In the genomic region with DNA sequence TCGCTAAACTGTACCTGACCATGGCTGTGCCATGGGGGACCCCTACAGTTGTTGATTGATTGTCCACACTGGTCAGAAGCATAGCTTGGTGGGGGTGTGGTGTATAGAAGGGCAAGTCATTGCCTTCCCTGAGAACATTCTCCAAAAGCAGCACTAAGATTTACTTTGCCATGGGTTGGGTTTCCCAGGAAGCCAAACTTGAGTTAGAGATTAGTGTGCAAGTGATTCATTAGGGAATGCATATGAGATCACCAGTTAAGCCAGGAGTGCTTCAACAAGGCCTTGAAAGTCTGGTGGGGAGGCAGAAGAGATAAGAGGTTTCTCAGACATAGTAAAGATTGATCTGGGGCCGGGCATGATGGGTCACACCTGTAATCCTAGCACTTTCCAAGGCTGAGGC, we compare ENCODE assay signal across 12 cellular contexts. TPM values are rescaled to one million over a fixed set of nuclear protein-coding genes. Genes with fewer than 3 reads are reported as not detected.
A peak's percentile ranks its signal among the peaks of the same experiment; 100 is the strongest.
DNase-seq lines count a peak whose midpoint lies in the region; ATAC-seq and TF ChIP-seq lines count a peak whose summit lies in the region.
"Had no signal": no experiment of that assay in that cellular context is flagged by ENCODE, and none has a peak within 500 bp of the region (broad histone marks: within the 10 kb centered on the region; RNA-seq: fewer than 3 reads in every experiment).

No MANE protein-coding gene starts in this region.

- no peaks in the 10 kb centered on the region for H3K9me3 ChIP-seq in tibial nerve
- H3K9me3 ChIP-seq: BE2C had no signal

- no peak overlapping the region for H3K23ac ChIP-seq in mesendoderm (ENCODE audit: low read length)

- no peak overlapping the region for H3K9ac ChIP-seq in mesendoderm (ENCODE audit: low read length)

- TF ChIP-seq CTCF in AG09319 (IDR thresholded peaks at IDR 0.05; ENCODE audit: low read depth, low read length) (no peak), epithelial cell of esophagus (IDR thresholded peaks at IDR 0.05; ENCODE audit: insufficient read depth, low read depth, low read length, missing control alignments) (no peak), tibial nerve (IDR thresholded peaks at IDR 0.05) (no peak)

- H2BK5ac ChIP-seq in mesendoderm (ENCODE audit: low read length), result no peak overlapping the region

- no peak overlapping the region for H2BK120ac ChIP-seq in mesendoderm (ENCODE audit: low read depth, low read length)

- H3K79me2 ChIP-seq in mesendoderm (ENCODE audit: control insufficient read depth, insufficient read depth, low read length), result no peaks in the 10 kb centered on the region

- WGBS in mesendoderm (ENCODE audit: extremely low coverage, insufficient coverage, low lambda C conversion rate), result no CpG with 5 or more reads among the region's 2 CpGs
- WGBS in tibial nerve, 2 donors, result 90 to 95% methylated on average over 2 of the region's 2 CpGs

- no peaks in the 10 kb centered on the region for H3K79me1 ChIP-seq in mesendoderm (ENCODE audit: low read length)

- no peak overlapping the region for H3K4ac ChIP-seq in mesendoderm (ENCODE audit: low read depth, low read length)

- DNase-seq in AG09319 (ENCODE audit: extremely low read depth, low read depth), result peak; percentile 76
- peak; percentile 86 for DNase-seq in M059J (ENCODE audit: low read depth)
- peak; percentile 91 for DNase-seq in epithelial cell of esophagus (ENCODE audit: low read depth)
- peak; percentile 49 for DNase-seq in mesendoderm
- no peak for DNase-seq in NCI-H187 (lab: John Stamatoyannopoulos, UW)
- no peak for DNase-seq in tibial nerve (ENCODE audit: low spot score in 2 of 2)
- no peak for DNase-seq in NCI-H187 treated with DMSO at 0.1 percent for 48 hours (lab: John Stamatoyannopoulos, UW)
- DNase-seq: activated CD8-positive, alpha-beta T cell treated with anti-CD3 and anti-CD28 coated beads for 36 hours; activated naive CD4-positive, alpha-beta T cell treated with Interleukin-2 at 50 U/mL for 16 hours; BE2C; T-helper 17 cell had no signal

- no peak overlapping the region for H4K8ac ChIP-seq in mesendoderm (ENCODE audit: low read depth, low read length)

- no peak overlapping the region for H3K4me3 ChIP-seq in epithelial cell of esophagus (ENCODE audit: low read length)
- no peak overlapping the region for H3K4me3 ChIP-seq in mesendoderm (ENCODE audit: low read length)
- H3K4me3 ChIP-seq in tibial nerve, result no peak overlapping the region

- H3K4me2 ChIP-seq in mesendoderm (ENCODE audit: low read length), result no peak overlapping the region

- TF ChIP-seq POLR2A in tibial nerve (IDR thresholded peaks at IDR 0.05), result no peak

- ATAC-seq in GM21381 (IDR thresholded peaks at IDR 0.05; ENCODE audit: unreplicated experiment), result no peak
- ATAC-seq: activated CD8-positive, alpha-beta T cell treated with anti-CD3 and anti-CD28 coated beads for 36 hours; T-helper 17 cell had no signal

- no peaks in the 10 kb centered on the region for H3K36me3 ChIP-seq in mesendoderm (ENCODE audit: control insufficient read depth, insufficient read depth, low read length)
- no peaks in the 10 kb centered on the region for H3K36me3 ChIP-seq in tibial nerve
- H3K36me3 ChIP-seq: BE2C had no signal

- no peaks in the 10 kb centered on the region for H3K27me3 ChIP-seq in mesendoderm (ENCODE audit: insufficient read depth, low read length, poor library complexity)
- H3K27me3 ChIP-seq in tibial nerve, result no peaks in the 10 kb centered on the region
- H3K27me3 ChIP-seq: BE2C had no signal

- H3K4me1 ChIP-seq in mesendoderm (ENCODE audit: control insufficient read depth, low read depth, low read length) (no peaks in the 10 kb centered on the region), tibial nerve (no peaks in the 10 kb centered on the region)
- H3K4me1 ChIP-seq: BE2C had no signal

- H3K56ac ChIP-seq in mesendoderm (ENCODE audit: low read length), result no peak overlapping the region

- TF ChIP-seq EP300 in tibial nerve (IDR thresholded peaks at IDR 0.05), result no peak

- no peak overlapping the region for H2BK15ac ChIP-seq in mesendoderm (replicated peaks; ENCODE audit: low read depth)

- no peak overlapping the region for H2AK5ac ChIP-seq in mesendoderm (ENCODE audit: low read length)

- H3K18ac ChIP-seq in mesendoderm (ENCODE audit: low read length), result no peak overlapping the region

- no peak overlapping the region for H4K5ac ChIP-seq in mesendoderm (ENCODE audit: low read length)

- no peak overlapping the region for H3K27ac ChIP-seq in mesendoderm (ENCODE audit: low read depth, low read length)
- no peak overlapping the region for H3K27ac ChIP-seq in tibial nerve

RNA-seq across cellular contexts. Expression of gene TPST1, which starts 21.4 kb away (rescaled TPM):
- total RNA-seq in M059J (2014; rRNA removed; shearing (Covaris generic)), result 44.2 and 61.0 TPM in 2 replicates
- 10.7 TPM for polyA plus RNA-seq in mesendoderm (2013, experiment 1 of 2)
- polyA plus RNA-seq in mesendoderm (2013, experiment 2 of 2), result 10.5 TPM
- total RNA-seq in tibial nerve, result 10 to 100 TPM; 31.9 to 38.3 (median 36.8) TPM

Comparison
In these comparisons a context has a peak if more than half of its experiments do, and no peak if none do; other contexts are left out.
1. DNase-seq: peak in AG09319 (single experiment), M059J (single experiment), epithelial cell of esophagus (single experiment) and mesendoderm (single experiment); none in NCI-H187 (0 of 2), tibial nerve (0 of 2) and NCI-H187 treated with DMSO at 0.1 percent for 48 hours (single experiment).